ENCODE assay signal across 8 cellular contexts in the genomic region with DNA sequence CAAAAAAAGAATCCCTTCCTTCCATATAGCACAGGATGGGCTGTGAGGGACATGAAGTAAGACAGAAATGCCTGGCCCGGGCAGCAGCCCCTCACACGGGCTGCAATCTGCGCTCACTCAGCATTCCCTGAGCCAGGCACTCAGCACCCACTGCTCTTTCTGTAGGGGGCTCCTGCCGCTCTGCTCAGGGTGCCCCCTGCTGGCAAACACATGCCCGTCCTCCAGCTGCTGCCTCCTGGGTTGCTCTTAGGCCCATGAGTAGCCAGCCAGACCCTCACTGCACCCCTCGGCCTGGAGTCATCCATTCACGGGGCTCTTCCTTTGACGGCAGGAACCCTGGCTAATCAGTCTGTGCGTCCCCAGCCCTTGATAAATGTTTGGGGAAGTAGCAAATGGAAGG. TPM values are rescaled to one million over a fixed set of nuclear protein-coding genes. Genes with fewer than 3 reads are reported as not detected.
DNase-seq lines count a peak whose midpoint lies in the region; ATAC-seq and TF ChIP-seq lines count a peak whose summit lies in the region.

No MANE protein-coding gene starts in this region.

- no peaks in the 10 kb centered on the region for H3K4me1 ChIP-seq in CD8-positive, alpha-beta T cell (ENCODE audit: insufficient read depth, low read length)

- H3K4me3 ChIP-seq in CD8-positive, alpha-beta T cell (ENCODE audit: low read depth, low read length): no peak overlapping the region
- H3K4me3 ChIP-seq in foreskin fibroblast (ENCODE audit: low read depth in 1 of 2, low read length in 2 of 2): no peak overlapping the region

- no peaks in the 10 kb centered on the region for H3K9me3 ChIP-seq in CD8-positive, alpha-beta T cell (ENCODE audit: low read length)

- H3K4me1 Mint-ChIP-seq in CD8-positive, alpha-beta T cell (ENCODE audit: low read depth): peaks cover 5% of the 10 kb centered on the region
- peaks cover 7% of the 10 kb centered on the region for H3K4me1 Mint-ChIP-seq in activated CD8-positive, alpha-beta T cell treated with anti-CD3 and anti-CD28 coated beads for 36 hours (ENCODE audit: low read depth)

- H3K27ac ChIP-seq in CD8-positive, alpha-beta T cell (ENCODE audit: low read depth, low read length): no peak overlapping the region

- peak; percentile 75 for ATAC-seq in CD8-positive, alpha-beta T cell
- peak; percentile 88 for ATAC-seq in activated CD8-positive, alpha-beta T cell treated with anti-CD3 and anti-CD28 coated beads for 36 hours
- ATAC-seq in sciatic nerve: peak; percentile 42
- no peak for ATAC-seq in HG03097 (IDR thresholded peaks at IDR 0.05; ENCODE audit: low FRiP score, unreplicated experiment)
- no peak for ATAC-seq in GM18907 (IDR thresholded peaks at IDR 0.05; ENCODE audit: unreplicated experiment)

- no peak overlapping the region for H3K4me3 Mint-ChIP-seq in CD8-positive, alpha-beta T cell
- no peak overlapping the region for H3K4me3 Mint-ChIP-seq in activated CD8-positive, alpha-beta T cell treated with anti-CD3 and anti-CD28 coated beads for 36 hours

- peak in 6 of 7 experiments; percentile 23 to 61 (median 50) for DNase-seq in CD8-positive, alpha-beta T cell
- DNase-seq in HuH-7.5 (ENCODE audit: low spot score): peak; percentile 74
- DNase-seq in activated CD8-positive, alpha-beta T cell treated with anti-CD3 and anti-CD28 coated beads for 36 hours: peak; percentile 61
- peak in 1 of 2 donors; percentile 61 for DNase-seq in foreskin fibroblast
- DNase-seq in sciatic nerve (ENCODE audit: low spot score): no peak
- no peak for DNase-seq in HPDE6-E6E7 (ENCODE audit: extremely low spot score)

- no peaks in the 10 kb centered on the region for H3K27me3 Mint-ChIP-seq in CD8-positive, alpha-beta T cell (ENCODE audit: low read depth)
- H3K27me3 Mint-ChIP-seq in activated CD8-positive, alpha-beta T cell treated with anti-CD3 and anti-CD28 coated beads for 36 hours: no peaks in the 10 kb centered on the region

- POLR2A ChIA-PET in CD8-positive, alpha-beta T cell (lab: Charles Lee): no interaction called here
- POLR2A ChIA-PET in activated CD8-positive, alpha-beta T cell treated with anti-CD3 and anti-CD28 coated beads for 36 hours (lab: Charles Lee): no interaction called here

- CTCF ChIA-PET in CD8-positive, alpha-beta T cell (lab: Charles Lee): interaction anchor here (1.0 to 1.9 kb wide), 6 partner anchors 9 to 86 kb away, joined by 3 to 6 read pairs (median 4); partner anchors contain the start of gene BIK
- CTCF ChIA-PET in activated CD8-positive, alpha-beta T cell treated with anti-CD3 and anti-CD28 coated beads for 36 hours (lab: Charles Lee): interaction anchor here (1.1 to 1.4 kb wide), 2 partner anchors 10 to 28 kb away, joined by 3 read pairs; no protein-coding TSS in a partner anchor

- H3K27me3 ChIP-seq in CD8-positive, alpha-beta T cell (ENCODE audit: insufficient read depth, low read length): no peaks in the 10 kb centered on the region

- H3K27ac Mint-ChIP-seq in CD8-positive, alpha-beta T cell: peak overlapping the region; percentile 66
- no peak overlapping the region for H3K27ac Mint-ChIP-seq in activated CD8-positive, alpha-beta T cell treated with anti-CD3 and anti-CD28 coated beads for 36 hours

- peaks cover 75% of the 10 kb centered on the region for H3K36me3 Mint-ChIP-seq in CD8-positive, alpha-beta T cell
- H3K36me3 Mint-ChIP-seq in activated CD8-positive, alpha-beta T cell treated with anti-CD3 and anti-CD28 coated beads for 36 hours (ENCODE audit: low read depth): peaks cover 42% of the 10 kb centered on the region

- intact Hi-C loops in CD8-positive, alpha-beta T cell (cut with DNase I, micrococcal nuclease): loop anchor here in 1 of 2 experiments (2.0 to 5.0 kb wide), 2 partner anchors 25 to 354 kb away; partner anchors contain the start of gene BIK
- intact Hi-C loops in activated CD8-positive, alpha-beta T cell treated with anti-CD3 and anti-CD28 coated beads for 36 hours (cut with micrococcal nuclease): no loop called here
- intact Hi-C loops in sciatic nerve (cut with DNase I): no loop called here

- H3K9me3 Mint-ChIP-seq in CD8-positive, alpha-beta T cell: no peaks in the 10 kb centered on the region
- no peaks in the 10 kb centered on the region for H3K9me3 Mint-ChIP-seq in activated CD8-positive, alpha-beta T cell treated with anti-CD3 and anti-CD28 coated beads for 36 hours

- peaks cover 20% of the 10 kb centered on the region for H3K36me3 ChIP-seq in CD8-positive, alpha-beta T cell (ENCODE audit: insufficient read depth, low read length)

- peak; percentile 57 for TF ChIP-seq CTCF in CD8-positive, alpha-beta T cell (IDR thresholded peaks at IDR 0.05)
- peak; percentile 70 for TF ChIP-seq CTCF in activated CD8-positive, alpha-beta T cell treated with anti-CD3 and anti-CD28 coated beads for 36 hours (IDR thresholded peaks at IDR 0.05)
- peak; percentile 74 for TF ChIP-seq CTCF in foreskin fibroblast (IDR thresholded peaks at IDR 0.05; ENCODE audit: low read depth, low read length)

RNA-seq across cellular contexts. Expression of gene MCAT, which starts 6.9 kb away (rescaled TPM):
- total RNA-seq in CD8-positive, alpha-beta T cell: 1 to 10 TPM; 5.9 to 7.8 TPM
- total RNA-seq in activated CD8-positive, alpha-beta T cell treated with anti-CD3 and anti-CD28 coated beads for 36 hours: 10 to 100 TPM; 14.8 to 15.0 TPM
- 11.5 TPM for total RNA-seq in sciatic nerve

RNA-seq across cellular contexts. Expression of gene TSPO, which starts 15.1 kb away (rescaled TPM):
- 10 to 100 TPM; 22.5 to 24.7 TPM for total RNA-seq in CD8-positive, alpha-beta T cell
- 100 to 1,000 TPM in 1 of 2 experiments, 10 to 100 TPM in 1; 94.8 to 103 TPM for total RNA-seq in activated CD8-positive, alpha-beta T cell treated with anti-CD3 and anti-CD28 coated beads for 36 hours
- 94.6 TPM for total RNA-seq in sciatic nerve

RNA-seq across cellular contexts. Expression of gene BIK, which starts 25.7 kb away (rescaled TPM):
- total RNA-seq in CD8-positive, alpha-beta T cell: 1 to 10 TPM; 5.3 to 6.1 TPM
- total RNA-seq in activated CD8-positive, alpha-beta T cell treated with anti-CD3 and anti-CD28 coated beads for 36 hours: 1 to 10 TPM; 2.5 to 3.3 TPM
- total RNA-seq in sciatic nerve: not detected

RNA-seq across cellular contexts. Expression of gene TTLL1, which starts 47.1 kb away (rescaled TPM):
- total RNA-seq in CD8-positive, alpha-beta T cell: 1 to 10 TPM; 3.5 to 3.9 TPM
- 1 to 10 TPM; 4.2 to 6.0 TPM for total RNA-seq in activated CD8-positive, alpha-beta T cell treated with anti-CD3 and anti-CD28 coated beads for 36 hours
- total RNA-seq in sciatic nerve: 9.1 TPM

RNA-seq across cellular contexts. Expression of gene TTLL12, which starts 50.7 kb away (rescaled TPM):
- total RNA-seq in CD8-positive, alpha-beta T cell: 1 to 10 TPM; 5.4 to 6.0 TPM
- 10 to 100 TPM; 83.5 to 86.0 TPM for total RNA-seq in activated CD8-positive, alpha-beta T cell treated with anti-CD3 and anti-CD28 coated beads for 36 hours
- total RNA-seq in sciatic nerve: 24.3 TPM

Comparison
In these comparisons a context has a peak if more than half of its experiments do, and no peak if none do; other contexts are left out.
1. ATAC-seq: peak in CD8-positive, alpha-beta T cell (single experiment), activated CD8-positive, alpha-beta T cell treated with anti-CD3 and anti-CD28 coated beads for 36 hours (single experiment) and sciatic nerve (single experiment); none in HG03097 (single experiment) and GM18907 (single experiment).
2. DNase-seq: peak in CD8-positive, alpha-beta T cell (6 of 7), HuH-7.5 (single experiment) and activated CD8-positive, alpha-beta T cell treated with anti-CD3 and anti-CD28 coated beads for 36 hours (single experiment); none in sciatic nerve (single experiment) and HPDE6-E6E7 (single experiment).
3. Peak in every context shown above with its lines, with median percentiles within 50 percentile points of each other: CTCF ChIP-seq.